In genomic region chr16:30004424-30004776, GRCh38 we compare ENCODE assay signal across 1 cellular context.
TF ChIP-seq lines count a peak whose summit lies in the region.

No MANE protein-coding gene starts in this region.

TF ChIP-seq in A549, 52 proteins besides CTCF, POLR2A, EP300 and RAD21 (continued from another document):
- TF ChIP-seq, protein P1, sequence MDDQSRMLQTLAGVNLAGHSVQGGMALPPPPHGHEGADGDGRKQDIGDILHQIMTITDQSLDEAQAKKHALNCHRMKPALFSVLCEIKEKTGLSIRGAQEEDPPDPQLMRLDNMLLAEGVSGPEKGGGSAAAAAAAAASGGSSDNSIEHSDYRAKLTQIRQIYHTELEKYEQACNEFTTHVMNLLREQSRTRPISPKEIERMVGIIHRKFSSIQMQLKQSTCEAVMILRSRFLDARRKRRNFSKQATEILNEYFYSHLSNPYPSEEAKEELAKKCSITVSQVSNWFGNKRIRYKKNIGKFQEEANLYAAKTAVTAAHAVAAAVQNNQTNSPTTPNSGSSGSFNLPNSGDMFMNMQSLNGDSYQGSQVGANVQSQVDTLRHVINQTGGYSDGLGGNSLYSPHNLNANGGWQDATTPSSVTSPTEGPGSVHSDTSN (IDR thresholded peaks at IDR 0.05): no peak
- TF ChIP-seq ZFP36 (IDR thresholded peaks at IDR 0.05; ENCODE audit: borderline replicate concordance, partially characterized antibody): no peak
